Comparison of ENCODE assay signal across 2 cellular contexts in the genomic region with DNA sequence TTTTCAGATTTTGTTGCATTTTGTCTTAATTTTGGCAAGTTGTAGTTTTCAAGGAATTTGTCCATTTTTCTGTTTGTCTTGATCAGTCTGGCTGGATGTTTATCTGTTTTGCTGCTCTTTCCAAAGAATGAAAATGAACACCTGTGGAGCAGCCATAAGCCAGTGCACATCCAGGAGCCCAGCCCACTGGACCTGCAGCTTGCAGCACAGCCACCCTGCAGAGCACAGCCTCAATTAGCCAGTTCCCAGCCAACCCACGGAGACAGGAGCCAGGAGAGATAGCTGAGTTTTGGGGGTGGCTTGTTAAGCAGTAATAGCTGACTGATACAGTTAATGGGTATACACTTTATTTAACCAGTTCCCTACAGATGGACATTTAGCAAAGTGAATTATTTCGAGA.
A peak's percentile ranks its signal among the peaks of the same experiment; 100 is the strongest.
TF ChIP-seq lines count a peak whose summit lies in the region.

No MANE protein-coding gene starts in this region.

TF ChIP-seq in HepG2, 621 proteins besides CTCF, POLR2A, EP300 and RAD21:
- TF ChIP-seq, protein P1, sequence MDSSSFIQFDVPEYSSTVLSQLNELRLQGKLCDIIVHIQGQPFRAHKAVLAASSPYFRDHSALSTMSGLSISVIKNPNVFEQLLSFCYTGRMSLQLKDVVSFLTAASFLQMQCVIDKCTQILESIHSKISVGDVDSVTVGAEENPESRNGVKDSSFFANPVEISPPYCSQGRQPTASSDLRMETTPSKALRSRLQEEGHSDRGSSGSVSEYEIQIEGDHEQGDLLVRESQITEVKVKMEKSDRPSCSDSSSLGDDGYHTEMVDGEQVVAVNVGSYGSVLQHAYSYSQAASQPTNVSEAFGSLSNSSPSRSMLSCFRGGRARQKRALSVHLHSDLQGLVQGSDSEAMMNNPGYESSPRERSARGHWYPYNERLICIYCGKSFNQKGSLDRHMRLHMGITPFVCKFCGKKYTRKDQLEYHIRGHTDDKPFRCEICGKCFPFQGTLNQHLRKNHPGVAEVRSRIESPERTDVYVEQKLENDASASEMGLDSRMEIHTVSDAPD (CRISPR knock-in tag; IDR thresholded peaks at IDR 0.05) = no peak
- TF ChIP-seq ZNF331 (CRISPR knock-in tag; IDR thresholded peaks at IDR 0.05) = peak; percentile 98
- no peak for TF ChIP-seq ZNF550 (CRISPR knock-in tag; IDR thresholded peaks at IDR 0.05; ENCODE audit: borderline replicate concordance)
- TF ChIP-seq SIX1 (CRISPR knock-in tag; IDR thresholded peaks at IDR 0.05; ENCODE audit: borderline replicate concordance) = no peak

TF ChIP-seq in HEK293, 187 proteins besides CTCF, POLR2A, EP300 and RAD21 (continued from another document):
- TF ChIP-seq ZNF529 (tag by site-specific recombination; IDR thresholded peaks at IDR 0.05; ENCODE audit: insufficient replicate concordance) (no peak), ZNF155 (tag by site-specific recombination; IDR thresholded peaks at IDR 0.05) (no peak), ZNF654 (tag by site-specific recombination; IDR thresholded peaks at IDR 0.05; ENCODE audit: low read depth) (no peak), RBAK (tag by site-specific recombination; IDR thresholded peaks at IDR 0.05) (peak; percentile 72), ZNF843 (tag by site-specific recombination; IDR thresholded peaks at IDR 0.05) (no peak), ZNF26 (tag by site-specific recombination; IDR thresholded peaks at IDR 0.05) (no peak), SCRT2 (tag by site-specific recombination; IDR thresholded peaks at IDR 0.05) (peak; percentile 57), PRDM2 (tag by site-specific recombination; IDR thresholded peaks at IDR 0.05; ENCODE audit: borderline replicate concordance) (no peak), ZNF48 (tag by site-specific recombination; IDR thresholded peaks at IDR 0.05) (no peak), ZNF768 (tag by site-specific recombination; IDR thresholded peaks at IDR 0.05) (no peak), ZNF23 (tag by site-specific recombination; IDR thresholded peaks at IDR 0.05; ENCODE audit: borderline replicate concordance) (no peak), ZNF202 (tag by site-specific recombination; IDR thresholded peaks at IDR 0.05; ENCODE audit: borderline replicate concordance) (no peak), ZNF248 (tag by site-specific recombination; IDR thresholded peaks at IDR 0.05) (no peak)
- TF ChIP-seq, protein P2, sequence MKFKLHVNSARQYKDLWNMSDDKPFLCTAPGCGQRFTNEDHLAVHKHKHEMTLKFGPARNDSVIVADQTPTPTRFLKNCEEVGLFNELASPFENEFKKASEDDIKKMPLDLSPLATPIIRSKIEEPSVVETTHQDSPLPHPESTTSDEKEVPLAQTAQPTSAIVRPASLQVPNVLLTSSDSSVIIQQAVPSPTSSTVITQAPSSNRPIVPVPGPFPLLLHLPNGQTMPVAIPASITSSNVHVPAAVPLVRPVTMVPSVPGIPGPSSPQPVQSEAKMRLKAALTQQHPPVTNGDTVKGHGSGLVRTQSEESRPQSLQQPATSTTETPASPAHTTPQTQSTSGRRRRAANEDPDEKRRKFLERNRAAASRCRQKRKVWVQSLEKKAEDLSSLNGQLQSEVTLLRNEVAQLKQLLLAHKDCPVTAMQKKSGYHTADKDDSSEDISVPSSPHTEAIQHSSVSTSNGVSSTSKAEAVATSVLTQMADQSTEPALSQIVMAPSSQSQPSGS (tag by site-specific recombination; IDR thresholded peaks at IDR 0.05; ENCODE audit: low read depth) = no peak
- TF ChIP-seq, protein P3, sequence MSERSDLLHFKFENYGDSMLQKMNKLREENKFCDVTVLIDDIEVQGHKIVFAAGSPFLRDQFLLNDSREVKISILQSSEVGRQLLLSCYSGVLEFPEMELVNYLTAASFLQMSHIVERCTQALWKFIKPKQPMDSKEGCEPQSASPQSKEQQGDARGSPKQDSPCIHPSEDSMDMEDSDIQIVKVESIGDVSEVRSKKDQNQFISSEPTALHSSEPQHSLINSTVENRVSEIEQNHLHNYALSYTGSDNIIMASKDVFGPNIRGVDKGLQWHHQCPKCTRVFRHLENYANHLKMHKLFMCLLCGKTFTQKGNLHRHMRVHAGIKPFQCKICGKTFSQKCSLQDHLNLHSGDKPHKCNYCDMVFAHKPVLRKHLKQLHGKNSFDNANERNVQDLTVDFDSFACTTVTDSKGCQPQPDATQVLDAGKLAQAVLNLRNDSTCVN (tag by site-specific recombination; optimal IDR thresholded peaks at IDR 0.05) = no peak
